In the genomic region with DNA sequence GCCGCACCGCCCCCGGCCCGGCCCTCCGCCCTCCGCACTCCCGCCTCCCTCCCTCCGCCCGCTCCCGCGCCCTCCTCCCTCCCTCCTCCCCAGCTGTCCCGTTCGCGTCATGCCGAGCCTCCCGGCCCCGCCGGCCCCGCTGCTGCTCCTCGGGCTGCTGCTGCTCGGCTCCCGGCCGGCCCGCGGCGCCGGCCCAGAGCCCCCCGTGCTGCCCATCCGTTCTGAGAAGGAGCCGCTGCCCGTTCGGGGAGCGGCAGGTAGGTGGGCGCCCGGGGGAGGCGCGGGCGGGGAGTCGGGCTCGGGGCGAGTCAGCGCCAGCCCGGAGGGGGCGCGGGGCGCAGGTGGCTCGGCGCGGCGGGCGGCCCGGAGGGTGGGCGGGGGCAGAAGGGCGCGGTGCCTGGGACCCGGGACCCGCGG, we compare ENCODE assay signal across 8 cellular contexts. TPM values are rescaled to one million over a fixed set of nuclear protein-coding genes. Genes with fewer than 3 reads are reported as not detected.
DNase-seq lines count a peak whose midpoint lies in the region; ATAC-seq and TF ChIP-seq lines count a peak whose summit lies in the region.

No MANE protein-coding gene starts in this region.

- TF ChIP-seq EP300 in ovary (IDR thresholded peaks at IDR 0.05), result no peak

- H3K4me1 ChIP-seq in ovary (ENCODE audit: insufficient read depth), result peaks cover 2% of the 10 kb centered on the region

- TF ChIP-seq POLR2A in ovary (IDR thresholded peaks at IDR 0.05), result no peak

- WGBS in ovary, 3 donors, result 0 to 2% (median 2%) methylated on average over 27 to 54 of the region's 58 CpGs

- TF ChIP-seq CTCF in AG09309 (IDR thresholded peaks at IDR 0.05; ENCODE audit: control insufficient read depth, insufficient read depth, low read depth, low read length, missing control alignments) (no peak), ovary (IDR thresholded peaks at IDR 0.05) (no peak)

- DNase-seq in AG09309 (ENCODE audit: low read depth), result no peak
- peak; percentile 53 for DNase-seq in HPDE6-E6E7 (ENCODE audit: extremely low spot score)
- peak; percentile 42 for DNase-seq in activated naive CD4-positive, alpha-beta T cell treated with Interleukin-2 at 50 U/mL for 16 hours
- DNase-seq in Right ventricle myocardium superior, result peak; percentile 78
- peak; percentile 81 to 87 (median 86) for DNase-seq in ovary

- no peaks in the 10 kb centered on the region for H3K9me3 ChIP-seq in ovary

- no peaks in the 10 kb centered on the region for H3K36me3 ChIP-seq in ovary

- ATAC-seq in Right ventricle myocardium superior (ENCODE audit: poor library complexity) (peak; percentile 39), GM18870 (IDR thresholded peaks at IDR 0.05; ENCODE audit: unreplicated experiment) (no peak), GM21576 (IDR thresholded peaks at IDR 0.05; ENCODE audit: unreplicated experiment) (no peak), HG03039 (IDR thresholded peaks at IDR 0.05; ENCODE audit: unreplicated experiment) (no peak)

- peak overlapping the region; percentile 9; the same call in 1 of the 2 replicates for H3K4me3 ChIP-seq in AG09309 (ENCODE audit: control insufficient read depth, low read depth, low read length)
- H3K4me3 ChIP-seq in ovary, result peak overlapping the region; percentile 67

- no peaks in the 10 kb centered on the region for H3K27me3 ChIP-seq in ovary

- intact Hi-C loops in Right ventricle myocardium superior (cut with DNase I) (no loop called here), ovary (cut with DNase I) (loop anchor here in 1 of 4 donors (2.0 kb wide), 1 partner anchor 31 kb away; no protein-coding TSS in a partner anchor)

- H3K27ac ChIP-seq in ovary, result peak overlapping the region in 1 of 2 donors; percentile 23

RNA-seq across cellular contexts. Expression of a gene that starts 0.4 kb away (rescaled TPM):
- total RNA-seq in Right ventricle myocardium superior (7.8 TPM), ovary (10 to 100 TPM; 11.5 to 37.3 (median 20.5) TPM)
- polyA plus RNA-seq in ovary, result 10 to 100 TPM in 1 of 2 donors, 1 to 10 TPM in 1; 3.1 to 26.9 TPM

RNA-seq across cellular contexts. Expression of a gene that starts 2.2 kb away (rescaled TPM):
- 0.11 TPM for total RNA-seq in Right ventricle myocardium superior
- 1 to 10 TPM in 4 of 7 donors, under 1 TPM in 3; 0.34 to 2.0 (median 1.2) TPM for total RNA-seq in ovary
- polyA plus RNA-seq in ovary, result 1 to 10 TPM in 1 of 2 donors, under 1 TPM in 1; 0.98 to 1.5 TPM

RNA-seq across cellular contexts. Expression of a gene that starts 18.7 kb away (rescaled TPM):
- total RNA-seq in Right ventricle myocardium superior (19.9 TPM), ovary (10 to 100 TPM; 47.3 to 86.9 (median 60.6) TPM)
- 10 to 100 TPM; 52.6 to 67.2 TPM for polyA plus RNA-seq in ovary

RNA-seq across cellular contexts. Expression of a gene that starts 18.8 kb away (rescaled TPM):
- total RNA-seq in Right ventricle myocardium superior, result 1.9 TPM
- 10 to 100 TPM in 4 of 7 donors, 1 to 10 TPM in 3; 5.7 to 18.0 (median 15.4) TPM for total RNA-seq in ovary
- 10 to 100 TPM in 1 of 2 donors, 1 to 10 TPM in 1; 3.5 to 11.7 TPM for polyA plus RNA-seq in ovary

RNA-seq across cellular contexts. Expression of a gene that starts 42.8 kb away (rescaled TPM):
- 36.3 TPM for total RNA-seq in Right ventricle myocardium superior
- 10 to 100 TPM; 16.4 to 37.8 (median 32.9) TPM for total RNA-seq in ovary
- 10 to 100 TPM in 1 of 2 donors, 1 to 10 TPM in 1; 8.7 to 19.7 TPM for polyA plus RNA-seq in ovary
